ENCODE assay signal across 9 cellular contexts in the genomic region with DNA sequence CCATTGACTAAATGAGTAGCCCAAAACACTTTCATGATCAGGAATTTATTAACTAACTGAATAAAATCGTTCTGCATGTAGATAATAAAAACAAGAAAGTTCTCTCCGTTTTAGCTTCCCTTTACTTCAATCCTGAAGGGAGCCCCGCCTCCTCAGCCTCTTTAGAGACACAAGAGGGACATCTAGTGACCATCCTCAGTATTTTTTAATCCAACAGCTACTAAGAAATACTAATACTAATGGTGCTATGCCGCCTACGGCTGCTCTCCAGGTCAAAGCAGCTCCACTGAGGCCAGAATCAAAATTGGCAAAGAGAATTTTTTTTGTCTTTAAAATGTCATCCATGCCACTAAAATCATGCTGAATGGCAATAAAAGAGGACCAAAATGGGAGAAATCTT. TPM values are rescaled to one million over a fixed set of nuclear protein-coding genes. Genes with fewer than 3 reads are reported as not detected.
DNase-seq lines count a peak whose midpoint lies in the region; ATAC-seq, FAIRE-seq and TF ChIP-seq lines count a peak whose summit lies in the region.
"Had no signal": no experiment of that assay in that cellular context is flagged by ENCODE, and none has a peak within 500 bp of the region (broad histone marks: within the 10 kb centered on the region; RNA-seq: fewer than 3 reads in every experiment).

No MANE protein-coding gene starts in this region.

- peaks cover 2% of the 10 kb centered on the region for H3K27me3 ChIP-seq in bronchial epithelial cell (ENCODE audit: control insufficient read depth, insufficient read depth, low read length)
- H3K27me3 ChIP-seq in right lobe of liver: peaks cover 0 to 37% of the 10 kb centered on the region in 2 donors
- H3K27me3 ChIP-seq in CD8-positive, alpha-beta memory T cell (ENCODE audit: insufficient read depth, low read length, poor library complexity, severe bottlenecking): no peaks in the 10 kb centered on the region

- no peak for FAIRE-seq in D721Med (lab: Jason Lieb, UNC)
- FAIRE-seq in bronchial epithelial cell (lab: Jason Lieb, UNC): no peak

- H3K27ac ChIP-seq in right lobe of liver: no peak overlapping the region
- no peak overlapping the region for H3K27ac ChIP-seq in CD8-positive, alpha-beta memory T cell (ENCODE audit: low read depth, low read length)

- no peak overlapping the region for H3K4me3 ChIP-seq in bronchial epithelial cell (ENCODE audit: low read depth, low read length)
- H3K4me3 ChIP-seq in right lobe of liver: no peak overlapping the region
- H3K4me3 ChIP-seq in CD8-positive, alpha-beta memory T cell (ENCODE audit: low read length): no peak overlapping the region

- no peaks in the 10 kb centered on the region for H3K4me1 ChIP-seq in right lobe of liver
- no peaks in the 10 kb centered on the region for H3K4me1 ChIP-seq in CD8-positive, alpha-beta memory T cell (ENCODE audit: insufficient read depth, low read length)

- POLR2A ChIA-PET in CD8-positive, alpha-beta memory T cell (lab: Charles Lee): no interaction called here

- no peaks in the 10 kb centered on the region for H3K36me3 Mint-ChIP-seq in CD8-positive, alpha-beta memory T cell
- H3K36me3 Mint-ChIP-seq: activated naive CD4-positive, alpha-beta T cell treated with anti-CD3 and anti-CD28 coated beads, Interleukin-2, amount 50 U/mL, for 72 hours had no signal

- peaks cover 38 to 42% of the 10 kb centered on the region in 2 donors for H3K27me3 Mint-ChIP-seq in CD8-positive, alpha-beta memory T cell

- H3K9me3 ChIP-seq in right lobe of liver: no peaks in the 10 kb centered on the region
- no peaks in the 10 kb centered on the region for H3K9me3 ChIP-seq in CD8-positive, alpha-beta memory T cell (ENCODE audit: low read length)

- intact Hi-C loops in right lobe of liver (cut with DNase I): no loop called here

- under 1% methylated on average over 5 of the region's 5 CpGs for WGBS in right lobe of liver (ENCODE audit: insufficient coverage, low coverage, low lambda C conversion rate, missing lambda C conversion rate)

- peak overlapping the region in 1 of 7 donors; percentile 5 for H3K4me3 Mint-ChIP-seq in CD8-positive, alpha-beta memory T cell

- H3K9me3 Mint-ChIP-seq in CD8-positive, alpha-beta memory T cell: peaks cover 0 to 5% (median 0%) of the 10 kb centered on the region in 5 donors
- H3K9me3 Mint-ChIP-seq: activated naive CD4-positive, alpha-beta T cell treated with anti-CD3 and anti-CD28 coated beads, Interleukin-2, amount 50 U/mL, for 72 hours had no signal

- TF ChIP-seq POLR2A in right lobe of liver (IDR thresholded peaks at IDR 0.05): no peak

- TF ChIP-seq CTCF in D721Med (IDR thresholded peaks at IDR 0.05; ENCODE audit: insufficient read depth, missing control alignments): peak; percentile 47
- peak; percentile 31 for TF ChIP-seq CTCF in bronchial epithelial cell (IDR thresholded peaks at IDR 0.05; ENCODE audit: insufficient read depth, low read length, severe bottlenecking)
- TF ChIP-seq CTCF in right lobe of liver (IDR thresholded peaks at IDR 0.05): peak; percentile 52 to 71 (median 66)

- peak overlapping the region in 1 of 8 donors; percentile 24 for H3K27ac Mint-ChIP-seq in CD8-positive, alpha-beta memory T cell
- H3K27ac Mint-ChIP-seq: activated naive CD4-positive, alpha-beta T cell treated with anti-CD3 and anti-CD28 coated beads, Interleukin-2, amount 50 U/mL, for 72 hours had no signal

- DNase-seq in D721Med (ENCODE audit: insufficient read length, low spot score) (no peak), NCI-H82 treated with DMSO at 0.1 percent for 48 hours (lab: John Stamatoyannopoulos, UW; ENCODE audit: unreplicated experiment) (peak; percentile 39), bronchial epithelial cell (ENCODE audit: low read depth) (peak; percentile 44), right lobe of liver (peak in 1 of 3 donors; percentile 47)
- DNase-seq in CD8-positive, alpha-beta memory T cell: no peak

- H3K36me3 ChIP-seq in bronchial epithelial cell (ENCODE audit: control insufficient read depth, insufficient read depth, low read length) (no peaks in the 10 kb centered on the region), right lobe of liver (no peaks in the 10 kb centered on the region)
- no peaks in the 10 kb centered on the region for H3K36me3 ChIP-seq in CD8-positive, alpha-beta memory T cell (ENCODE audit: insufficient read depth, low read length)

- CTCF ChIA-PET in CD8-positive, alpha-beta memory T cell (lab: Charles Lee): no interaction called here

- H3K4me1 Mint-ChIP-seq in CD8-positive, alpha-beta memory T cell: peaks cover 3 to 7% (median 3%) of the 10 kb centered on the region in 3 donors

- peak; percentile 83 for ATAC-seq in GM18870 (IDR thresholded peaks at IDR 0.05; ENCODE audit: unreplicated experiment)
- ATAC-seq in HG03520 (IDR thresholded peaks at IDR 0.05; ENCODE audit: unreplicated experiment): peak; percentile 74
- peak; percentile 82 to 85 (median 84) for ATAC-seq in right lobe of liver
- no peak for ATAC-seq in HG03460 (IDR thresholded peaks at IDR 0.05; ENCODE audit: unreplicated experiment)

RNA-seq across cellular contexts. Expression of gene PCDH19, which starts 3.2 kb away (rescaled TPM):
- total RNA-seq in bronchial epithelial cell: under 0.01 TPM in 2 replicates
- under 1 TPM; under 0.01 to 0.10 (median 0.06) TPM for total RNA-seq in right lobe of liver
- not detected for total RNA-seq in CD8-positive, alpha-beta memory T cell
- polyA plus RNA-seq in CD8-positive, alpha-beta memory T cell: not detected
- total RNA-seq: activated naive CD4-positive, alpha-beta T cell treated with anti-CD3 and anti-CD28 coated beads, Interleukin-2, amount 50 U/mL, for 72 hours had no signal

Comparison
In these comparisons a context has a peak if more than half of its experiments do, and no peak if none do; other contexts are left out.
1. DNase-seq: peak in NCI-H82 treated with DMSO at 0.1 percent for 48 hours (single experiment) and bronchial epithelial cell (single experiment); none in D721Med (single experiment) and CD8-positive, alpha-beta memory T cell (0 of 5).
2. Peak in every context shown above with its lines, with median percentiles within 50 percentile points of each other: CTCF ChIP-seq.